ENCODE assay signal across 8 cellular contexts in genomic region chr14:70909788-70910614, GRCh38. TPM values are rescaled to one million over a fixed set of nuclear protein-coding genes. Genes with fewer than 3 reads are reported as not detected.
DNase-seq lines count a peak whose midpoint lies in the region; ATAC-seq, FAIRE-seq and TF ChIP-seq lines count a peak whose summit lies in the region.

No MANE protein-coding gene starts in this region.

- intact Hi-C loops in thyroid gland (cut with DNase I): loop anchor here (5.0 kb wide), 1 partner anchor 62 kb away; no protein-coding TSS in a partner anchor

- dilution Hi-C loops in keratinocyte (cut with MboI; ENCODE audit: extremely low pct_ligation_motif_present, low sequenced_read_pairs): no loop called here

- CTCF ChIA-PET in AG04449 (lab: Yijun Ruan, JAX): interaction anchor here (1.2 kb wide), 1 partner anchor 91 kb away, joined by 3 read pairs; no protein-coding TSS in a partner anchor

- H3K27me3 ChIP-seq in H7 (ENCODE audit: control insufficient read depth, insufficient read depth, low read length): no peaks in the 10 kb centered on the region
- no peaks in the 10 kb centered on the region for H3K27me3 ChIP-seq in keratinocyte (ENCODE audit: control insufficient read depth, extremely low read depth, insufficient read depth, low read length)
- H3K27me3 ChIP-seq in thyroid gland: no peaks in the 10 kb centered on the region

- no peak for ATAC-seq in GM21515 (IDR thresholded peaks at IDR 0.05; ENCODE audit: unreplicated experiment)

- DNase-seq in AG04449 (ENCODE audit: low read depth, low spot score) (no peak), H7 (peak; percentile 16), keratinocyte (ENCODE audit: low read depth, low spot score) (no peak), thyroid gland (no peak), AML-193 (lab: John Stamatoyannopoulos, UW) (no peak), NCI-H1436 treated with DMSO at 0.1 percent for 48 hours (lab: John Stamatoyannopoulos, UW) (no peak)
- peak; percentile 22 for DNase-seq in activated naive CD4-positive, alpha-beta T cell treated with anti-CD3 and anti-CD28 coated beads, Interleukin-2, amount 50 U/mL, for 16 hours

- H3K36me3 ChIP-seq in H7 (replicated peaks; ENCODE audit: control insufficient read depth, insufficient read depth, low read length): no peaks in the 10 kb centered on the region
- H3K36me3 ChIP-seq in keratinocyte (ENCODE audit: control insufficient read depth in 2 of 2, extremely low read depth in 1 of 2, insufficient read depth in 2 of 2, low read length in 2 of 2): peaks cover 0 to 6% of the 10 kb centered on the region in 2 experiments
- H3K36me3 ChIP-seq in thyroid gland: no peaks in the 10 kb centered on the region

- WGBS in thyroid gland, 2 donors: 80 to 83% methylated on average over 9 to 10 of the region's 10 CpGs

- H3K4me1 ChIP-seq in keratinocyte (ENCODE audit: control insufficient read depth, extremely low read depth, insufficient read depth, low read length) (peaks cover 24% of the 10 kb centered on the region), thyroid gland (peaks cover 17% of the 10 kb centered on the region in 2 donors)

- H4K20me1 ChIP-seq in keratinocyte (ENCODE audit: control insufficient read depth, extremely low read depth, insufficient read depth, low read length): peaks cover 8% of the 10 kb centered on the region

- no peaks in the 10 kb centered on the region for H3K9me3 ChIP-seq in keratinocyte (ENCODE audit: control insufficient read depth, low read depth, low read length)
- H3K9me3 ChIP-seq in thyroid gland: no peaks in the 10 kb centered on the region

- TF ChIP-seq CTCF in AG04449 (IDR thresholded peaks at IDR 0.05; ENCODE audit: insufficient read depth, low read length, missing control alignments) (no peak), keratinocyte (optimal IDR thresholded peaks at IDR 0.05 in 1 of 3, IDR thresholded peaks at IDR 0.05 in 1 of 3, conservative IDR thresholded peaks at IDR 0.05 in 1 of 3; ENCODE audit: extremely low read depth in 1 of 3, insufficient read depth in 2 of 3, low read length in 3 of 3) (no peak), thyroid gland (IDR thresholded peaks at IDR 0.05) (no peak)

- H3K9ac ChIP-seq in keratinocyte (ENCODE audit: control insufficient read depth, extremely low read depth, insufficient read depth, low read length): no peak overlapping the region

- H3K4me3 ChIP-seq in AG04449 (ENCODE audit: low read depth, low read length): peak overlapping the region; percentile 88
- H3K4me3 ChIP-seq in H7 (ENCODE audit: insufficient read depth, low read depth, low read length): no peak overlapping the region
- peak overlapping the region; percentile 76 to 87 (median 86) for H3K4me3 ChIP-seq in keratinocyte (ENCODE audit: control insufficient read depth in 2 of 3, extremely low read depth in 1 of 3, insufficient read depth in 2 of 3, low read depth in 1 of 3, low read length in 3 of 3)
- no peak overlapping the region for H3K4me3 ChIP-seq in thyroid gland (replicated peaks in 1 of 3)

- no peak overlapping the region for H2AFZ ChIP-seq in keratinocyte (ENCODE audit: control insufficient read depth, low read length)

- H3K4me2 ChIP-seq in keratinocyte (ENCODE audit: control insufficient read depth, extremely low read depth, insufficient read depth, low read depth, low read length): peak overlapping the region; percentile 95

- POLR2A ChIA-PET in AG04449 (lab: Yijun Ruan, JAX): interaction anchor here (1.1 kb wide), 1 partner anchor 269 kb away, joined by 3 read pairs; no protein-coding TSS in a partner anchor

- FAIRE-seq in keratinocyte (lab: Jason Lieb, UNC): peak; percentile 34

- peak overlapping the region; percentile 91 for H3K27ac ChIP-seq in keratinocyte (ENCODE audit: control insufficient read depth, insufficient read depth, low read length)
- H3K27ac ChIP-seq in thyroid gland: no peak overlapping the region

- TF ChIP-seq POLR2A in thyroid gland (IDR thresholded peaks at IDR 0.05): no peak

- peaks cover 72% of the 10 kb centered on the region for H3K79me2 ChIP-seq in keratinocyte (ENCODE audit: control insufficient read depth, insufficient read depth, low read length)

- H3K9me1 ChIP-seq in keratinocyte (ENCODE audit: control insufficient read depth, extremely low read depth, insufficient read depth, low read length): no peaks in the 10 kb centered on the region

RNA-seq across cellular contexts. Expression of gene PCNX1, which starts 2.7 kb away (rescaled TPM):
- 29.1 and 39.6 TPM in 2 replicates for total RNA-seq in H7 (2014; rRNA removed; shearing (Covaris generic))
- polyA plus RNA-seq in keratinocyte: 38.2 to 45.0 TPM (median 39.8 TPM) in 3 replicates
- polyA plus RNA-seq in keratinocyte (2011; ENCODE audit: low read depth): 8.3 TPM
- 9.2 and 17.8 TPM in 2 replicates for polyA plus RNA-seq in keratinocyte (2011; cell fraction: cytosol; rRNA removed)
- 90.4 and 96.7 TPM in 2 replicates for polyA plus RNA-seq in keratinocyte (2011; cell fraction: nucleus; rRNA removed)
- polyA plus RNA-seq in keratinocyte (2012; ENCODE audit: low replicate concordance): 8.8 and 18.3 TPM in 2 replicates
- 97.5 to 158 TPM (median 147 TPM) in 3 replicates for polyA minus RNA-seq in keratinocyte
- 37.6 TPM for polyA minus RNA-seq in keratinocyte (2011; cell fraction: cytosol; rRNA and poly(A)+ RNA removed)
- polyA minus RNA-seq in keratinocyte (2011; cell fraction: nucleus; rRNA and poly(A)+ RNA removed): 222 and 342 TPM in 2 replicates
- total RNA-seq in thyroid gland: 10 to 100 TPM; 43.8 to 78.5 (median 69.7) TPM

Comparison
In these comparisons a context has a peak if more than half of its experiments do, and no peak if none do; other contexts are left out.
1. DNase-seq: peak in H7 (single experiment) and activated naive CD4-positive, alpha-beta T cell treated with anti-CD3 and anti-CD28 coated beads, Interleukin-2, amount 50 U/mL, for 16 hours (single experiment); none in AG04449 (single experiment), keratinocyte (single experiment), thyroid gland (0 of 2), AML-193 (0 of 2) and NCI-H1436 treated with DMSO at 0.1 percent for 48 hours (single experiment).
2. H3K4me3 ChIP-seq: peak in AG04449 (single experiment) and keratinocyte (3 of 3); none in H7 (single experiment) and thyroid gland (0 of 3).